9 cellular contexts compared by ENCODE assay signal in genomic region chr7:4416436-4417092, GRCh38.
DNase-seq lines count a peak whose midpoint lies in the region; ATAC-seq and TF ChIP-seq lines count a peak whose summit lies in the region.
"Had no signal": no experiment of that assay in that cellular context is flagged by ENCODE, and none has a peak within 500 bp of the region (broad histone marks: within the 10 kb centered on the region; RNA-seq: fewer than 3 reads in every experiment).

No MANE protein-coding gene starts in this region.

- ATAC-seq in mucosa of descending colon: peak; percentile 22
- ATAC-seq in GM18519 (IDR thresholded peaks at IDR 0.05; ENCODE audit: low FRiP score, unreplicated experiment): no peak
- ATAC-seq in activated naive CD8-positive, alpha-beta T cell treated with anti-CD3 and anti-CD28 coated beads, Interleukin-2, amount 50 U/mL, for 24 hours: no peak
- ATAC-seq in GM21360 (IDR thresholded peaks at IDR 0.05; ENCODE audit: unreplicated experiment): no peak

- no peaks in the 10 kb centered on the region for H3K36me3 Mint-ChIP-seq in activated naive CD8-positive, alpha-beta T cell treated with anti-CD3 and anti-CD28 coated beads, Interleukin-2, amount 50 U/mL, for 24 hours (ENCODE audit: low read depth)

- no peak overlapping the region for H3K4me3 Mint-ChIP-seq in activated naive CD8-positive, alpha-beta T cell treated with anti-CD3 and anti-CD28 coated beads, Interleukin-2, amount 50 U/mL, for 24 hours

- no peaks in the 10 kb centered on the region for H3K36me3 ChIP-seq in mucosa of descending colon (ENCODE audit: low read depth)

- H3K4me1 ChIP-seq in mucosa of descending colon (ENCODE audit: low read depth): no peaks in the 10 kb centered on the region

- no peak for TF ChIP-seq CTCF in mucosa of descending colon (IDR thresholded peaks at IDR 0.05)

- H3K4me1 Mint-ChIP-seq in activated naive CD8-positive, alpha-beta T cell treated with anti-CD3 and anti-CD28 coated beads, Interleukin-2, amount 50 U/mL, for 24 hours: no peaks in the 10 kb centered on the region

- DNase-seq in COLO668 (lab: John Stamatoyannopoulos, UW; ENCODE audit: unreplicated experiment): peak; percentile 40
- DNase-seq in LoVo (ENCODE audit: low spot score): peak; percentile 49
- peak; percentile 50 for DNase-seq in SW480 (ENCODE audit: low spot score)
- DNase-seq in mucosa of descending colon: peak in 1 of 3 donors; percentile 51
- DNase-seq in activated naive CD8-positive, alpha-beta T cell treated with anti-CD3 and anti-CD28 coated beads, Interleukin-2, amount 50 U/mL, for 24 hours: no peak
- no peak for DNase-seq in cortex of kidney (lab: John Stamatoyannopoulos, UW)
- DNase-seq: NCI-H2107 had no signal

- intact Hi-C loops in mucosa of descending colon (cut with DNase I, micrococcal nuclease): no loop called here

- H3K9me3 Mint-ChIP-seq in activated naive CD8-positive, alpha-beta T cell treated with anti-CD3 and anti-CD28 coated beads, Interleukin-2, amount 50 U/mL, for 24 hours: peaks cover 13% of the 10 kb centered on the region

- no peak overlapping the region for H3K27ac Mint-ChIP-seq in activated naive CD8-positive, alpha-beta T cell treated with anti-CD3 and anti-CD28 coated beads, Interleukin-2, amount 50 U/mL, for 24 hours

- H3K4me3 ChIP-seq in mucosa of descending colon: no peak overlapping the region

- H3K27me3 Mint-ChIP-seq in activated naive CD8-positive, alpha-beta T cell treated with anti-CD3 and anti-CD28 coated beads, Interleukin-2, amount 50 U/mL, for 24 hours: peaks cover 7% of the 10 kb centered on the region

- H3K9me3 ChIP-seq in mucosa of descending colon: peaks cover 9% of the 10 kb centered on the region

Comparison
In these comparisons a context has a peak if more than half of its experiments do, and no peak if none do; other contexts are left out.
1. DNase-seq: peak in COLO668 (single experiment), LoVo (single experiment) and SW480 (single experiment); none in activated naive CD8-positive, alpha-beta T cell treated with anti-CD3 and anti-CD28 coated beads, Interleukin-2, amount 50 U/mL, for 24 hours (single experiment) and cortex of kidney (single experiment).